Comparison of ENCODE assay signal across 8 cellular contexts in genomic region chr11:118415739-118416068, GRCh38. TPM values are rescaled to one million over a fixed set of nuclear protein-coding genes. Genes with fewer than 3 reads are reported as not detected.
DNase-seq lines count a peak whose midpoint lies in the region; ATAC-seq and FAIRE-seq lines count a peak whose summit lies in the region.

No MANE protein-coding gene starts in this region.

- FAIRE-seq in G401.6 (lab: Jason Lieb, UNC): peak; percentile 93

- DNase-seq in A172 (ENCODE audit: low spot score) (peak; percentile 87), RPMI8226 (peak; percentile 35), pulmonary artery endothelial cell (ENCODE audit: low read depth, low spot score) (peak; percentile 83)
- DNase-seq in activated CD4-positive, CD25-positive, alpha-beta regulatory T cell treated with anti-CD3 and anti-CD28 coated beads, Interleukin-2, amount 50 U/mL, for 72 hours: no peak
- DNase-seq in activated naive CD4-positive, alpha-beta T cell treated with anti-CD3 and anti-CD28 coated beads, Interleukin-2, amount 50 U/mL, for 16 hours: no peak
- DNase-seq in stimulated activated CD4-positive, alpha-beta T cell treated with anti-CD3 and anti-CD28 coated beads, Interleukin-4, amount 100 ng/mL, for 4 hours: no peak

- ATAC-seq in esophagus mucosa: peak; percentile 72

RNA-seq across cellular contexts. Expression of gene ATP5MG, which starts 14.3 kb away (rescaled TPM):
- 49.2 and 49.7 TPM in 2 replicates for total RNA-seq in A172 (2014; rRNA removed; shearing (Covaris generic))
- total RNA-seq in esophagus mucosa (186 TPM), pulmonary artery endothelial cell (69.5 and 96.9 TPM in 2 replicates)

RNA-seq across cellular contexts. Expression of gene KMT2A, which starts 20.6 kb away (rescaled TPM):
- total RNA-seq in A172 (2014; rRNA removed; shearing (Covaris generic)): 15.2 and 19.1 TPM in 2 replicates
- total RNA-seq in esophagus mucosa: 25.6 TPM
- 20.0 and 29.7 TPM in 2 replicates for total RNA-seq in pulmonary artery endothelial cell

RNA-seq across cellular contexts. Expression of gene UBE4A, which starts 56.3 kb away (rescaled TPM):
- total RNA-seq in A172 (2014; rRNA removed; shearing (Covaris generic)): 24.8 and 25.4 TPM in 2 replicates
- total RNA-seq in esophagus mucosa: 23.6 TPM
- total RNA-seq in pulmonary artery endothelial cell: 29.9 and 38.4 TPM in 2 replicates

Comparison
In these comparisons a context has a peak if more than half of its experiments do, and no peak if none do; other contexts are left out.
1. DNase-seq: peak in A172 (single experiment), RPMI8226 (single experiment) and pulmonary artery endothelial cell (single experiment); none in activated CD4-positive, CD25-positive, alpha-beta regulatory T cell treated with anti-CD3 and anti-CD28 coated beads, Interleukin-2, amount 50 U/mL, for 72 hours (single experiment), activated naive CD4-positive, alpha-beta T cell treated with anti-CD3 and anti-CD28 coated beads, Interleukin-2, amount 50 U/mL, for 16 hours (single experiment) and stimulated activated CD4-positive, alpha-beta T cell treated with anti-CD3 and anti-CD28 coated beads, Interleukin-4, amount 100 ng/mL, for 4 hours (0 of 2).